ENCODE assay signal across 12 cellular contexts in the genomic region with DNA sequence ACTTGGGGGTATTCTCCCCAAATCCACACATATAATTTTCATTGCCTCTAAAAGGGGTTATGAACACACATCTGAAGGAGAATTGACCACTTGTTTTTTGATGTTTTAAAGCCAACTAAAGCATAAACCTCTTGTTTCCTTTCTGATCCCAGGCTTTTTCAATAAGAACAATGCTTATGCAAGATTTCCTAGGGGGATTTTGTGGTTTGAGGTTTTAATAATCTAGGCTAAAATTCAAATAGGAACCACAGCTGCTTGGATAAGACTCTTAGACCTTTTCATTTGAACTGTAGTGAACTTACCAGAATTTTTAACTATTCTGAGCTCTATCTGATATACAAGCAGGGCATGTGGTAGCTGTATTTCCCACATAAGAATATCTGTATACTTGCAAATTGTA.
DNase-seq lines count a peak whose midpoint lies in the region; ATAC-seq and TF ChIP-seq lines count a peak whose summit lies in the region.
"Had no signal": no experiment of that assay in that cellular context is flagged by ENCODE, and none has a peak within 500 bp of the region (broad histone marks: within the 10 kb centered on the region; RNA-seq: fewer than 3 reads in every experiment).

No MANE protein-coding gene starts in this region.

- no peaks in the 10 kb centered on the region for H3K27me3 ChIP-seq in ascending aorta
- H3K27me3 ChIP-seq in gastroesophageal sphincter: no peaks in the 10 kb centered on the region
- H3K27me3 ChIP-seq in smooth muscle cell (ENCODE audit: low read depth): no peaks in the 10 kb centered on the region

- no peaks in the 10 kb centered on the region for H4K20me1 ChIP-seq in smooth muscle cell (ENCODE audit: low read depth)

- TF ChIP-seq CTCF in ascending aorta (IDR thresholded peaks at IDR 0.05) (no peak), gastroesophageal sphincter (IDR thresholded peaks at IDR 0.05) (no peak), smooth muscle cell (IDR thresholded peaks at IDR 0.05; ENCODE audit: borderline replicate concordance, insufficient read depth, poor library complexity, severe bottlenecking) (no peak)

- H3K9ac ChIP-seq in smooth muscle cell (ENCODE audit: low read depth): no peak overlapping the region

- peak overlapping the region; percentile 61 to 81 for H3K27ac ChIP-seq in ascending aorta
- H3K27ac ChIP-seq in gastroesophageal sphincter: peak overlapping the region; percentile 72 to 86 (median 78)
- peak overlapping the region; percentile 26 for H3K27ac ChIP-seq in smooth muscle cell (ENCODE audit: low read depth)

- H3K4me3 ChIP-seq in ascending aorta: no peak overlapping the region
- H3K4me3 ChIP-seq in gastroesophageal sphincter: no peak overlapping the region
- no peak overlapping the region for H3K4me3 ChIP-seq in smooth muscle cell
- H3K4me3 ChIP-seq: psoas muscle had no signal

- no peak overlapping the region for H2AFZ ChIP-seq in smooth muscle cell (ENCODE audit: low read depth)

- no peak for ATAC-seq in gastroesophageal sphincter
- ATAC-seq in HG03378 (IDR thresholded peaks at IDR 0.05; ENCODE audit: unreplicated experiment): no peak
- no peak for ATAC-seq in HG02763 (IDR thresholded peaks at IDR 0.05; ENCODE audit: unreplicated experiment)
- ATAC-seq: activated CD8-positive, alpha-beta T cell treated with anti-CD3 and anti-CD28 coated beads, Interleukin-2, amount 10 ng/mL, durations not matched to agents 7 days and 5 days had no signal

- no peak for TF ChIP-seq EP300 in gastroesophageal sphincter (IDR thresholded peaks at IDR 0.05)

- H3K36me3 ChIP-seq in ascending aorta (no peaks in the 10 kb centered on the region), gastroesophageal sphincter (no peaks in the 10 kb centered on the region), smooth muscle cell (ENCODE audit: low read depth) (no peaks in the 10 kb centered on the region)

- H3K79me2 ChIP-seq in smooth muscle cell (ENCODE audit: low read depth): no peaks in the 10 kb centered on the region

- peak overlapping the region; percentile 64 for H3K4me2 ChIP-seq in smooth muscle cell

- H3K4me1 ChIP-seq in ascending aorta: peaks cover 8 to 22% of the 10 kb centered on the region in 2 donors
- peaks cover 7 to 33% (median 11%) of the 10 kb centered on the region in 3 donors for H3K4me1 ChIP-seq in gastroesophageal sphincter
- peaks cover 22% of the 10 kb centered on the region for H3K4me1 ChIP-seq in smooth muscle cell (ENCODE audit: low read depth)
- H3K4me1 ChIP-seq: psoas muscle had no signal

- H3F3A ChIP-seq in smooth muscle cell (ENCODE audit: low read depth): peaks cover 3% of the 10 kb centered on the region

- no peaks in the 10 kb centered on the region for H3K9me3 ChIP-seq in ascending aorta
- H3K9me3 ChIP-seq in gastroesophageal sphincter: peaks cover 0 to 2% (median 0%) of the 10 kb centered on the region in 3 donors
- H3K9me3 ChIP-seq in smooth muscle cell (replicated peaks; ENCODE audit: low read depth): no peaks in the 10 kb centered on the region

- DNase-seq in COLO829 (ENCODE audit: low spot score) (peak; percentile 20), ascending aorta (ENCODE audit: low spot score in 2 of 2) (no peak), smooth muscle cell (lab: John Stamatoyannopoulos, UW; ENCODE audit: unreplicated experiment) (no peak), DMS114 treated with DMSO at 0.1 percent for 48 hours (lab: John Stamatoyannopoulos, UW; ENCODE audit: unreplicated experiment) (no peak)
- no peak for DNase-seq in activated CD4-positive, CD25-positive, alpha-beta regulatory T cell treated with anti-CD3 and anti-CD28 coated beads, Interleukin-2, amount 50 U/mL, for 72 hours
- DNase-seq: activated CD8-positive, alpha-beta T cell treated with anti-CD3 and anti-CD28 coated beads, Interleukin-2, amount 10 ng/mL, durations not matched to agents 7 days and 5 days; C1 segment of cervical spinal cord; NCI-H526 treated with DMSO at 0.1 percent for 48 hours; psoas muscle had no signal

- TF ChIP-seq POLR2A in gastroesophageal sphincter (IDR thresholded peaks at IDR 0.05): no peak

- intact Hi-C loops in ascending aorta (cut with DNase I): no loop called here

Comparison
In these comparisons a context has a peak if more than half of its experiments do, and no peak if none do; other contexts are left out.
1. H3K27ac ChIP-seq: peak in every context shown above with its lines; median percentile 78 in gastroesophageal sphincter; 71 in ascending aorta; 26 in smooth muscle cell.